ENCODE assay signal across 1 cellular context in genomic region chr12:116737774-116738657, GRCh38.
TF ChIP-seq lines count a peak whose summit lies in the region.

Gene RNFT2 (plus strand): TSS chr12:116738315. CDS start chr12:116740498, 2,183 bp downstream.
Gene SPRING1 (minus strand): TSS chr12:116738069. CDS start chr12:116737900, 169 bp downstream.

TF ChIP-seq in HepG2, 621 proteins besides CTCF, POLR2A, EP300 and RAD21 (continued from another document and continues in another):
- TF ChIP-seq ZNF275 (CRISPR knock-in tag; IDR thresholded peaks at IDR 0.05; ENCODE audit: borderline replicate concordance), result 0 out of 2 replicates have a peak, but pooled peaks have one; percentile 61
- TF ChIP-seq, protein P1, sequence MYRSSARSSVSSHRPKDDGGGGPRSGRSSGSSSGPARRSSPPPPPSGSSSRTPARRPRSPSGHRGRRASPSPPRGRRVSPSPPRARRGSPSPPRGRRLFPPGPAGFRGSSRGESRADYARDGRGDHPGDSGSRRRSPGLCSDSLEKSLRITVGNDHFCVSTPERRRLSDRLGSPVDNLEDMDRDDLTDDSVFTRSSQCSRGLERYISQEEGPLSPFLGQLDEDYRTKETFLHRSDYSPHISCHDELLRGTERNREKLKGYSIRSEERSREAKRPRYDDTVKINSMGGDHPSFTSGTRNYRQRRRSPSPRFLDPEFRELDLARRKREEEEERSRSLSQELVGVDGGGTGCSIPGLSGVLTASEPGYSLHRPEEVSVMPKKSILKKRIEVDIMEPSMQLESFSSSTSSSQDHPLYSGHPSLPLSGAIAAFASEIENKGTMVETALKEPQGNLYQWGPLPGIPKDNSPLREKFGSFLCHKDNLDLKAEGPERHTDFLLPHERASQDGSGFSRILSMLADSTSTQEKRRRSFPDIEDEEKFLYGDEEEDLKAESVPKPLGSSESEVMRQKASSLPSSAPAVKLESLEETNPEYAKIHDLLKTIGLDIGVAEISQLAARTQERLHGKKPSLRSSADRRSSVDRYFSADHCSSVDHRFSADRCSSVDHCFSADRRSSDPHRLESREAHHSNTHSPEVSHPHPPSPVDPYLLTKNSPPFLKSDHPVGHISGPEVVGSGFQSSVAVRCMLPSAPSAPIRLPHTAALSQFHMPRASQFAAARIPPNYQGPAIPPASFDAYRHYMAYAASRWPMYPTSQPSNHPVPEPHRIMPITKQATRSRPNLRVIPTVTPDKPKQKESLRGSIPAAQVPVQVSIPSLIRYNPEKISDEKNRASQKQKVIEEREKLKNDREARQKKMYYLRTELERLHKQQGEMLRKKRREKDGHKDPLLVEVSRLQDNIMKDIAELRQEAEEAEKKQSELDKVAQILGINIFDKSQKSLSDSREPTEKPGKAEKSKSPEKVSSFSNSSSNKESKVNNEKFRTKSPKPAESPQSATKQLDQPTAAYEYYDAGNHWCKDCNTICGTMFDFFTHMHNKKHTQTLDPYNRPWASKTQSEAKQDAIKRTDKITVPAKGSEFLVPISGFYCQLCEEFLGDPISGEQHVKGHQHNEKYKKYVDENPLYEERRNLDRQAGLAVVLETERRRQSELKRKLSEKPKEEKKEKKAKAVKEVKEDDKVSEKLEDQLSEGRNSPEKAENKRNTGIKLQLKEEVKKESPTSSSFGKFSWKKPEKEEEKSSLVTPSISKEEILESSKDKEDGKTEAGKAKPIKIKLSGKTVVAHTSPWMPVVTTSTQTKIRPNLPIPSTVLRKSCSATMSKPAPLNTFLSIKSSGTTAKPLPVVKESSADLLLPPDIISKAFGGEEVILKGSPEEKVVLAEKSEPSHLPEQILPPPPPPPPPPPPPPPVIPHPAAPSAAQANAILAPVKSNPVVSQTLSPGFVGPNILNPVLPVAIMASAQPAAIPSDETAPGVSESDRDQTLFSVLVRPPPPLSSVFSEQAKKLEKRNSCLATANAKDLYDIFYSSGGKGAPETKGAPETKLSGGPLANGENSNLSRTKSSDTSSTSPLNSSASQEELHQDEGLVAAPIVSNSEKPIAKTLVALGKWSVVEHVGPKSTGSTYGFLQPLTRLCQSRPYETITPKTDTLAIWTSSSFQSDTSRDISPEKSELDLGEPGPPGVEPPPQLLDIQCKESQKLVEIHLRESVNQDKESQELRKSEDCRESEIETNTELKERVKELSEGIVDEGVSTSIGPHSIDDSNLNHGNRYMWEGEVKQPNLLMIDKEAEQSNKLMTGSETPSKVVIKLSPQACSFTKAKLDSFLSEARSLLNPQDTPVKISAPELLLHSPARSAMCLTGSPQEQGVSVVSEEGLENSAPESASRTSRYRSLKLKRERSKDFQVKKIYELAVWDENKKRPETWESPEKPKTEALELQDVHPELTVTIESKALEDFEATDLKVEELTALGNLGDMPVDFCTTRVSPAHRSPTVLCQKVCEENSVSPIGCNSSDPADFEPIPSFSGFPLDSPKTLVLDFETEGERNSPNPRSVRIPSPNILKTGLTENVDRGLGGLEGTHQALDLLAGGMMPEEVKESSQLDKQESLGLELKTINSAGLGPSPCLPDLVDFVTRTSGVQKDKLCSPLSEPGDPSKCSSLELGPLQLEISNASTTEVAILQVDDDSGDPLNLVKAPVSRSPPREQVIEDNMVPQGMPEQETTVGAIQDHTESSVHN (CRISPR knock-in tag; IDR thresholded peaks at IDR 0.05), result peak; percentile 61; the same call in 1 of the 2 replicates
- TF ChIP-seq MYPOP (CRISPR knock-in tag; IDR thresholded peaks at IDR 0.05), result peak; percentile 64; the same call in 1 of the 2 replicates
- TF ChIP-seq RBFOX2 (IDR thresholded peaks at IDR 0.05; ENCODE audit: low read depth, low read length), result peak; percentile 84
- no peak for TF ChIP-seq FOXO1 (CRISPR knock-in tag; IDR thresholded peaks at IDR 0.05)
- TF ChIP-seq SMARCE1 (IDR thresholded peaks at IDR 0.05; ENCODE audit: borderline replicate concordance), result no peak
- TF ChIP-seq NCOA2 (CRISPR knock-in tag; IDR thresholded peaks at IDR 0.05), result no peak
- 0 out of 2 replicates have a peak, but pooled peaks have one; percentile 66 for TF ChIP-seq BRCA1 (CRISPR knock-in tag; IDR thresholded peaks at IDR 0.05)
- TF ChIP-seq ZNF768 (CRISPR knock-in tag; IDR thresholded peaks at IDR 0.05), result 0 out of 2 replicates have a peak, but pooled peaks have one; percentile 4
- TF ChIP-seq TEAD3 (CRISPR knock-in tag; optimal IDR thresholded peaks at IDR 0.05; ENCODE audit: borderline replicate concordance), result peak; percentile 58
- TF ChIP-seq CBFB (CRISPR knock-in tag; IDR thresholded peaks at IDR 0.05), result peak; percentile 79
- no peak for TF ChIP-seq ZNF816 (CRISPR knock-in tag; IDR thresholded peaks at IDR 0.05; ENCODE audit: borderline replicate concordance)
- TF ChIP-seq ZFP90 (CRISPR knock-in tag; IDR thresholded peaks at IDR 0.05; ENCODE audit: borderline replicate concordance), result peak; percentile 91
- TF ChIP-seq ZNF747 (CRISPR knock-in tag; IDR thresholded peaks at IDR 0.05; ENCODE audit: borderline replicate concordance), result 0 out of 2 replicates have a peak, but pooled peaks have one; percentile 25
- peak; percentile 74 for TF ChIP-seq RBM39 (IDR thresholded peaks at IDR 0.05; ENCODE audit: low read depth, low read length, poor library complexity, severe bottlenecking)
- peak; percentile 91 for TF ChIP-seq SPEN (CRISPR knock-in tag; IDR thresholded peaks at IDR 0.05; ENCODE audit: low read depth)
- TF ChIP-seq HHEX (CRISPR knock-in tag; IDR thresholded peaks at IDR 0.05), result no peak
- TF ChIP-seq SKI (IDR thresholded peaks at IDR 0.05; ENCODE audit: partially characterized antibody), result peak; percentile 70
- 0 out of 2 replicates have a peak, but pooled peaks have one; percentile 52 for TF ChIP-seq ZFP36L1 (CRISPR knock-in tag; IDR thresholded peaks at IDR 0.05)
- no peak for TF ChIP-seq PCBP1 (IDR thresholded peaks at IDR 0.05; ENCODE audit: borderline replicate concordance, low read depth, low read length)
- no peak for TF ChIP-seq PAWR (CRISPR knock-in tag; IDR thresholded peaks at IDR 0.05; ENCODE audit: borderline replicate concordance)
- no peak for TF ChIP-seq CHD4 (IDR thresholded peaks at IDR 0.05; ENCODE audit: borderline replicate concordance, low read length)
- TF ChIP-seq ZNF260 (CRISPR knock-in tag; IDR thresholded peaks at IDR 0.05; ENCODE audit: borderline replicate concordance, low read depth), result no peak
- peak; percentile 45; the same call in 1 of the 2 replicates for TF ChIP-seq YEATS4 (CRISPR knock-in tag; IDR thresholded peaks at IDR 0.05; ENCODE audit: borderline replicate concordance)
- TF ChIP-seq TMF1 (CRISPR knock-in tag; IDR thresholded peaks at IDR 0.05; ENCODE audit: low read depth), result peak; percentile 38; the same call in 1 of the 2 replicates
- TF ChIP-seq, protein P2, sequence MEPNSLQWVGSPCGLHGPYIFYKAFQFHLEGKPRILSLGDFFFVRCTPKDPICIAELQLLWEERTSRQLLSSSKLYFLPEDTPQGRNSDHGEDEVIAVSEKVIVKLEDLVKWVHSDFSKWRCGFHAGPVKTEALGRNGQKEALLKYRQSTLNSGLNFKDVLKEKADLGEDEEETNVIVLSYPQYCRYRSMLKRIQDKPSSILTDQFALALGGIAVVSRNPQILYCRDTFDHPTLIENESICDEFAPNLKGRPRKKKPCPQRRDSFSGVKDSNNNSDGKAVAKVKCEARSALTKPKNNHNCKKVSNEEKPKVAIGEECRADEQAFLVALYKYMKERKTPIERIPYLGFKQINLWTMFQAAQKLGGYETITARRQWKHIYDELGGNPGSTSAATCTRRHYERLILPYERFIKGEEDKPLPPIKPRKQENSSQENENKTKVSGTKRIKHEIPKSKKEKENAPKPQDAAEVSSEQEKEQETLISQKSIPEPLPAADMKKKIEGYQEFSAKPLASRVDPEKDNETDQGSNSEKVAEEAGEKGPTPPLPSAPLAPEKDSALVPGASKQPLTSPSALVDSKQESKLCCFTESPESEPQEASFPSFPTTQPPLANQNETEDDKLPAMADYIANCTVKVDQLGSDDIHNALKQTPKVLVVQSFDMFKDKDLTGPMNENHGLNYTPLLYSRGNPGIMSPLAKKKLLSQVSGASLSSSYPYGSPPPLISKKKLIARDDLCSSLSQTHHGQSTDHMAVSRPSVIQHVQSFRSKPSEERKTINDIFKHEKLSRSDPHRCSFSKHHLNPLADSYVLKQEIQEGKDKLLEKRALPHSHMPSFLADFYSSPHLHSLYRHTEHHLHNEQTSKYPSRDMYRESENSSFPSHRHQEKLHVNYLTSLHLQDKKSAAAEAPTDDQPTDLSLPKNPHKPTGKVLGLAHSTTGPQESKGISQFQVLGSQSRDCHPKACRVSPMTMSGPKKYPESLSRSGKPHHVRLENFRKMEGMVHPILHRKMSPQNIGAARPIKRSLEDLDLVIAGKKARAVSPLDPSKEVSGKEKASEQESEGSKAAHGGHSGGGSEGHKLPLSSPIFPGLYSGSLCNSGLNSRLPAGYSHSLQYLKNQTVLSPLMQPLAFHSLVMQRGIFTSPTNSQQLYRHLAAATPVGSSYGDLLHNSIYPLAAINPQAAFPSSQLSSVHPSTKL (CRISPR knock-in tag; IDR thresholded peaks at IDR 0.05), result peak; percentile 60; the same call in 1 of the 2 replicates
- peak; percentile 81 for TF ChIP-seq POLR2G (IDR thresholded peaks at IDR 0.05; ENCODE audit: low read depth, low read length)
- TF ChIP-seq MLX (CRISPR knock-in tag; IDR thresholded peaks at IDR 0.05), result peak; percentile 48; the same call in 1 of the 2 replicates
- TF ChIP-seq RXRB (CRISPR knock-in tag; IDR thresholded peaks at IDR 0.05; ENCODE audit: borderline replicate concordance), result 0 out of 2 replicates have a peak, but pooled peaks have one; percentile 35
- no peak for TF ChIP-seq ZNF12 (CRISPR knock-in tag; IDR thresholded peaks at IDR 0.05)
- peak; percentile 23; the same call in 1 of the 2 replicates for TF ChIP-seq ZNF317 (CRISPR knock-in tag; IDR thresholded peaks at IDR 0.05)
- peak; percentile 63 for TF ChIP-seq NR2C2 (CRISPR knock-in tag; IDR thresholded peaks at IDR 0.05; ENCODE audit: borderline replicate concordance)
- no peak for TF ChIP-seq MTA1 (CRISPR knock-in tag; IDR thresholded peaks at IDR 0.05; ENCODE audit: borderline replicate concordance)
- no peak for TF ChIP-seq CBX5 (CRISPR knock-in tag; IDR thresholded peaks at IDR 0.05; ENCODE audit: borderline replicate concordance)
- peak; percentile 63; the same call in 1 of the 2 replicates for TF ChIP-seq JUND (CRISPR knock-in tag; IDR thresholded peaks at IDR 0.05)
- peak; percentile 15; the same call in 1 of the 2 replicates for TF ChIP-seq RARA (CRISPR knock-in tag; IDR thresholded peaks at IDR 0.05)
- TF ChIP-seq SP1 (IDR thresholded peaks at IDR 0.05), result no peak
- TF ChIP-seq SP1 (CRISPR knock-in tag; IDR thresholded peaks at IDR 0.05), result peak; percentile 96
- TF ChIP-seq PRPF4 (IDR thresholded peaks at IDR 0.05; ENCODE audit: low read depth, low read length, poor library complexity, severe bottlenecking), result no peak
- TF ChIP-seq ZFP37 (CRISPR knock-in tag; IDR thresholded peaks at IDR 0.05; ENCODE audit: borderline replicate concordance), result 0 out of 2 replicates have a peak, but pooled peaks have one; percentile 17
- TF ChIP-seq HDAC1 (CRISPR knock-in tag; IDR thresholded peaks at IDR 0.05), result peak; percentile 91; the same call in 1 of the 2 replicates
- TF ChIP-seq ZNF143 (CRISPR knock-in tag; IDR thresholded peaks at IDR 0.05), result peak; percentile 79
- TF ChIP-seq POGZ (CRISPR knock-in tag; IDR thresholded peaks at IDR 0.05), result peak; percentile 99
- TF ChIP-seq, protein P3, sequence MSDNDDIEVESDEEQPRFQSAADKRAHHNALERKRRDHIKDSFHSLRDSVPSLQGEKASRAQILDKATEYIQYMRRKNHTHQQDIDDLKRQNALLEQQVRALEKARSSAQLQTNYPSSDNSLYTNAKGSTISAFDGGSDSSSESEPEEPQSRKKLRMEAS (IDR thresholded peaks at IDR 0.05), result peak; percentile 85
- TF ChIP-seq ZBTB7A (CRISPR knock-in tag; IDR thresholded peaks at IDR 0.05), result no peak
- TF ChIP-seq, protein P4, sequence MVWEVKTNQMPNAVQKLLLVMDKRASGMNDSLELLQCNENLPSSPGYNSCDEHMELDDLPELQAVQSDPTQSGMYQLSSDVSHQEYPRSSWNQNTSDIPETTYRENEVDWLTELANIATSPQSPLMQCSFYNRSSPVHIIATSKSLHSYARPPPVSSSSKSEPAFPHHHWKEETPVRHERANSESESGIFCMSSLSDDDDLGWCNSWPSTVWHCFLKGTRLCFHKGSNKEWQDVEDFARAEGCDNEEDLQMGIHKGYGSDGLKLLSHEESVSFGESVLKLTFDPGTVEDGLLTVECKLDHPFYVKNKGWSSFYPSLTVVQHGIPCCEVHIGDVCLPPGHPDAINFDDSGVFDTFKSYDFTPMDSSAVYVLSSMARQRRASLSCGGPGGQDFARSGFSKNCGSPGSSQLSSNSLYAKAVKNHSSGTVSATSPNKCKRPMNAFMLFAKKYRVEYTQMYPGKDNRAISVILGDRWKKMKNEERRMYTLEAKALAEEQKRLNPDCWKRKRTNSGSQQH (CRISPR knock-in tag; IDR thresholded peaks at IDR 0.05; ENCODE audit: low read depth), result peak; percentile 75
- no peak for TF ChIP-seq IRF1 (CRISPR knock-in tag; IDR thresholded peaks at IDR 0.05; ENCODE audit: low read depth)
